In genomic region chr16:89653656-89654295, GRCh38 we compare ENCODE assay signal across 30 cellular contexts. TPM values are rescaled to one million over a fixed set of nuclear protein-coding genes. Genes with fewer than 3 reads are reported as not detected.
DNase-seq lines count a peak whose midpoint lies in the region; ATAC-seq and TF ChIP-seq lines count a peak whose summit lies in the region.
"Had no signal": no experiment of that assay in that cellular context is flagged by ENCODE, and none has a peak within 500 bp of the region (broad histone marks: within the 10 kb centered on the region; RNA-seq: fewer than 3 reads in every experiment).

No MANE protein-coding gene starts in this region.

- H3K9me3 ChIP-seq in heart right ventricle (no peaks in the 10 kb centered on the region), T-helper 17 cell (ENCODE audit: control insufficient read depth, low read length, poor library complexity, severe bottlenecking) (no peaks in the 10 kb centered on the region)
- H3K9me3 ChIP-seq: breast epithelium, gastroesophageal sphincter, MG63, spleen, testis, vagina had no signal

- 89% methylated on average over 10 of the region's 10 CpGs for WGBS in heart right ventricle, 2 donors

- H3K27me3 ChIP-seq in heart right ventricle, result no peaks in the 10 kb centered on the region
- H3K27me3 ChIP-seq: breast epithelium, gastroesophageal sphincter, MG63, spleen, testis, vagina had no signal

- H3K4me1 ChIP-seq in heart right ventricle, result peaks cover 9 to 24% (median 14%) of the 10 kb centered on the region in 9 donors

- DNase-seq in Right ventricle myocardium inferior (ENCODE audit: missing footprints) (peak; percentile 11), heart right ventricle (no peak), T-helper 17 cell (no peak), endothelial cell (ENCODE audit: low spot score) (no peak), type B pancreatic cell (ENCODE audit: extremely low spot score, unreplicated experiment) (no peak), HCEC 1CT (no peak)
- DNase-seq: activated effector memory CD4-positive, alpha-beta T cell treated with anti-CD3 and anti-CD28 coated beads, Interleukin-2, amount 50 U/mL, for 16 hours; amniotic stem cell; cortex of kidney; HFFc6; hypothalamus; MG63; naive thymus-derived CD8-positive, alpha-beta T cell; NCI-H1417 treated with DMSO at 0.1 percent for 48 hours; NCI-H2081 treated with DMSO at 0.1 percent for 48 hours; NCI-H446; OCI-M1; SHP77; spleen; stimulated activated CD4-positive, alpha-beta T cell treated with anti-CD3 and anti-CD28 coated beads, Interleukin-2, amount 100 ng/mL, for 48 hours; testis had no signal

- no peak for TF ChIP-seq CTCF in heart right ventricle (IDR thresholded peaks at IDR 0.05)
- no peak for TF ChIP-seq CTCF in endothelial cell (IDR thresholded peaks at IDR 0.05; ENCODE audit: unreplicated experiment)
- TF ChIP-seq CTCF in type B pancreatic cell (conservative IDR thresholded peaks at IDR 0.05), result no peak

- no peak overlapping the region for H3K27ac ChIP-seq in heart right ventricle
- H3K27ac ChIP-seq: breast epithelium, C4-2B, gastroesophageal sphincter, parathyroid adenoma, spleen, testis, vagina had no signal

- H3K9me3 Mint-ChIP-seq in endothelial cell (ENCODE audit: unreplicated experiment) (no peaks in the 10 kb centered on the region), type B pancreatic cell (no peaks in the 10 kb centered on the region)
- H3K9me3 Mint-ChIP-seq: naive thymus-derived CD8-positive, alpha-beta T cell; stimulated activated memory B cell treated with anti-CD40 and anti-IgM and Interleukin-4, amounts not matched to agents 10 μg/mL and 1 μg/mL and 100 μg/mL, for 72 hours had no signal

- ATAC-seq in Right ventricle myocardium inferior (no peak), heart right ventricle (no peak), T-helper 17 cell (no peak), HG03354 (IDR thresholded peaks at IDR 0.05; ENCODE audit: poor library complexity, severe bottlenecking, unreplicated experiment) (no peak)
- ATAC-seq: gastroesophageal sphincter; left lobe of liver; naive thymus-derived CD8-positive, alpha-beta T cell; right cardiac atrium; stimulated activated memory B cell treated with anti-CD40 and anti-IgM and Interleukin-4, amounts not matched to agents 10 μg/mL and 1 μg/mL and 100 μg/mL, for 72 hours had no signal

- no peaks in the 10 kb centered on the region for H3K27me3 Mint-ChIP-seq in T-helper 17 cell
- H3K27me3 Mint-ChIP-seq in endothelial cell (ENCODE audit: unreplicated experiment), result peaks cover 8% of the 10 kb centered on the region
- no peaks in the 10 kb centered on the region for H3K27me3 Mint-ChIP-seq in type B pancreatic cell
- H3K27me3 Mint-ChIP-seq: naive thymus-derived CD8-positive, alpha-beta T cell; stimulated activated memory B cell treated with anti-CD40 and anti-IgM and Interleukin-4, amounts not matched to agents 10 μg/mL and 1 μg/mL and 100 μg/mL, for 72 hours had no signal

- no peaks in the 10 kb centered on the region for H3K36me3 Mint-ChIP-seq in T-helper 17 cell (ENCODE audit: low read depth)
- peaks cover 24% of the 10 kb centered on the region for H3K36me3 Mint-ChIP-seq in endothelial cell (ENCODE audit: low read depth, unreplicated experiment)
- peaks cover 4% of the 10 kb centered on the region for H3K36me3 Mint-ChIP-seq in type B pancreatic cell

- H3K4me3 Mint-ChIP-seq in T-helper 17 cell, result peak overlapping the region; percentile 25
- H3K4me3 Mint-ChIP-seq in endothelial cell (ENCODE audit: unreplicated experiment), result peak overlapping the region; percentile 42
- peak overlapping the region; percentile 57 for H3K4me3 Mint-ChIP-seq in type B pancreatic cell
- H3K4me3 Mint-ChIP-seq: HFFc6; stimulated activated memory B cell treated with anti-CD40 and anti-IgM and Interleukin-4, amounts not matched to agents 10 μg/mL and 1 μg/mL and 100 μg/mL, for 72 hours had no signal

- H3K4me1 Mint-ChIP-seq in T-helper 17 cell (peaks cover 17% of the 10 kb centered on the region), endothelial cell (ENCODE audit: unreplicated experiment) (peaks cover 7% of the 10 kb centered on the region), type B pancreatic cell (ENCODE audit: unreplicated experiment) (peaks cover 10% of the 10 kb centered on the region)

- H3K27ac Mint-ChIP-seq in T-helper 17 cell, result peak overlapping the region; percentile 78
- H3K27ac Mint-ChIP-seq in endothelial cell (ENCODE audit: unreplicated experiment), result peak overlapping the region; percentile 61
- peak overlapping the region; percentile 50 for H3K27ac Mint-ChIP-seq in type B pancreatic cell
- H3K27ac Mint-ChIP-seq: HFFc6; stimulated activated memory B cell treated with anti-CD40 and anti-IgM and Interleukin-4, amounts not matched to agents 10 μg/mL and 1 μg/mL and 100 μg/mL, for 72 hours had no signal

- intact Hi-C loops in Right ventricle myocardium inferior (cut with DNase I), result loop anchor here (10.0 kb wide), 1 partner anchor 329 kb away; no protein-coding TSS in a partner anchor
- intact Hi-C loops in heart right ventricle (cut with DNase I), result loop anchor here in 1 of 10 donors (10.0 kb wide), 1 partner anchor 221 kb away; the partner anchor contains the start of gene TCF25

- H3K4me3 ChIP-seq in heart right ventricle, result no peak overlapping the region
- H3K4me3 ChIP-seq: breast epithelium, gastroesophageal sphincter, MG63, spleen, testis, vagina had no signal

- peaks cover 0 to 52% (median 8%) of the 10 kb centered on the region in 9 donors for H3K36me3 ChIP-seq in heart right ventricle
- H3K36me3 ChIP-seq: breast epithelium, MG63, vagina had no signal

RNA-seq across cellular contexts. Expression of gene CHMP1A, which starts 3.7 kb away (rescaled TPM):
- total RNA-seq in Right ventricle myocardium inferior (40.6 TPM), heart right ventricle (10 to 100 TPM; 31.5 to 47.4 (median 36.7) TPM), T-helper 17 cell (10 to 100 TPM; 75.3 to 76.9 TPM), endothelial cell (ENCODE audit: unreplicated experiment) (104 TPM), type B pancreatic cell (ENCODE audit: low replicate concordance) (93.4 and 104 TPM in 2 replicates)
- polyA plus RNA-seq in heart right ventricle, result 10 to 100 TPM; 30.6 to 71.4 TPM

RNA-seq across cellular contexts. Expression of gene SPATA33, which starts 3.9 kb away (rescaled TPM):
- 1.6 TPM for total RNA-seq in Right ventricle myocardium inferior
- 1 to 10 TPM in 9 of 10 donors, under 1 TPM in 1; 0.76 to 4.6 (median 2.4) TPM for total RNA-seq in heart right ventricle
- 1 to 10 TPM; 4.1 TPM for polyA plus RNA-seq in heart right ventricle
- total RNA-seq in T-helper 17 cell, result 10 to 100 TPM in 1 of 2 donors, 1 to 10 TPM in 1; 8.3 to 10.1 TPM
- 13.8 TPM for total RNA-seq in endothelial cell (ENCODE audit: unreplicated experiment)
- total RNA-seq in type B pancreatic cell (ENCODE audit: low replicate concordance), result 11.7 and 23.2 TPM in 2 replicates

RNA-seq across cellular contexts. Expression of gene CDK10, which starts 32.7 kb away (rescaled TPM):
- total RNA-seq in Right ventricle myocardium inferior (21.9 TPM), heart right ventricle (10 to 100 TPM; 14.7 to 31.4 (median 21.6) TPM), T-helper 17 cell (10 to 100 TPM; 83.0 to 86.0 TPM), endothelial cell (ENCODE audit: unreplicated experiment) (83.2 TPM), type B pancreatic cell (ENCODE audit: low replicate concordance) (104 and 132 TPM in 2 replicates)
- polyA plus RNA-seq in heart right ventricle, result 10 to 100 TPM; 35.9 to 63.4 TPM

RNA-seq across cellular contexts. Expression of gene DPEP1, which starts 40.3 kb away (rescaled TPM):
- total RNA-seq in Right ventricle myocardium inferior (not detected), heart right ventricle (not detected), T-helper 17 cell (not detected), endothelial cell (ENCODE audit: unreplicated experiment) (118 TPM), type B pancreatic cell (ENCODE audit: low replicate concordance) (13.4 and 16.7 TPM in 2 replicates)
- under 1 TPM in 1 of 2 donors, not detected in 1; 0.09 TPM for polyA plus RNA-seq in heart right ventricle
- total RNA-seq: HFFc6; naive thymus-derived CD8-positive, alpha-beta T cell; vagina had no signal
- polyA plus RNA-seq: naive thymus-derived CD8-positive, alpha-beta T cell had no signal

RNA-seq across cellular contexts. Expression of gene SPATA2L, which starts 47.7 kb away (rescaled TPM):
- total RNA-seq in Right ventricle myocardium inferior (3.4 TPM), heart right ventricle (1 to 10 TPM; 1.9 to 4.1 (median 2.9) TPM), T-helper 17 cell (10 to 100 TPM; 20.6 to 30.8 TPM), endothelial cell (ENCODE audit: unreplicated experiment) (7.5 TPM), type B pancreatic cell (ENCODE audit: low replicate concordance) (12.6 and 18.5 TPM in 2 replicates)
- 10 to 100 TPM in 1 of 2 donors, 1 to 10 TPM in 1; 3.2 to 13.0 TPM for polyA plus RNA-seq in heart right ventricle
